In the genomic region with DNA sequence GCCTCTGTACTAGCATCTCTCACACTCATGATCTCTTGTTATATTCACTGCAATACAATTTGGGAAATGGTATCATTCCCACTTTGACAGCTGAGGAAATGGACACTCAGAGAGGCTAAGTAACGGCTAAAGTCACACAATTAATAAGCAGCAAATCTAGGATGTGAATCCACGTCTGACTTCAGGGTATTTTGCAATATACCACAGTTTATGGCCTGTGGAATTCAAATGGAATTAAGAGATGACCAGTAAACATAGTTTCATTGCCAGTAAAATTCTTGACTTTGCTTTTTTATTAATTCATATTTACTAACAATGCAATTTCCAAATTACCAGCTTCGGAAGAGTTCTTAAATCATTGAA, we compare ENCODE assay signal across 16 cellular contexts.
DNase-seq lines count a peak whose midpoint lies in the region; ATAC-seq and TF ChIP-seq lines count a peak whose summit lies in the region.
"Had no signal": no experiment of that assay in that cellular context is flagged by ENCODE, and none has a peak within 500 bp of the region (broad histone marks: within the 10 kb centered on the region; RNA-seq: fewer than 3 reads in every experiment).

No MANE protein-coding gene starts in this region.

- H3K27me3 ChIP-seq in heart left ventricle = no peaks in the 10 kb centered on the region
- H3K27me3 ChIP-seq in adipocyte (replicated peaks; ENCODE audit: control insufficient read depth, insufficient read depth, low read length) = no peaks in the 10 kb centered on the region
- no peaks in the 10 kb centered on the region for H3K27me3 ChIP-seq in uterus
- H3K27me3 ChIP-seq: SJCRH30 had no signal

- peak overlapping the region; percentile 3 for H3K9ac ChIP-seq in adipocyte (ENCODE audit: low read length)

- no peak for ATAC-seq in heart left ventricle
- no peak for ATAC-seq in left ventricle myocardium superior
- ATAC-seq: GM23338; stimulated activated naive CD8-positive, alpha-beta T cell treated with anti-CD3 and anti-CD28 coated beads, Interleukin-15, Interleukin-2, amounts not matched to agents 100 U/mL and 50 U/mL, for 24 hours had no signal

- intact Hi-C loops in heart left ventricle (cut with DNase I) (no loop called here), left ventricle myocardium superior (cut with micrococcal nuclease) (no loop called here), uterus (cut with DNase I; ENCODE audit: low total_unique reads) (no loop called here)

- TF ChIP-seq POLR2A in heart left ventricle (IDR thresholded peaks at IDR 0.05) (no peak), uterus (IDR thresholded peaks at IDR 0.05) (no peak)

- WGBS in heart left ventricle, 4 donors = 72 to 81% (median 76%) methylated on average over 3 of the region's 3 CpGs

- H3K9me3 ChIP-seq in heart left ventricle = no peaks in the 10 kb centered on the region
- no peaks in the 10 kb centered on the region for H3K9me3 ChIP-seq in adipocyte (ENCODE audit: control insufficient read depth, low read length)
- no peaks in the 10 kb centered on the region for H3K9me3 ChIP-seq in uterus
- H3K9me3 ChIP-seq: SJCRH30 had no signal

- DNase-seq in heart left ventricle (no peak), left ventricle myocardium superior (no peak), adipocyte (ENCODE audit: low read depth) (peak; percentile 56), iris pigment epithelial cell (ENCODE audit: low read depth) (peak; percentile 82), uterus (no peak), AML-193 (lab: John Stamatoyannopoulos, UW) (no peak), NCI-H345 (lab: John Stamatoyannopoulos, UW) (no peak)
- DNase-seq in stimulated activated CD4-positive, alpha-beta T cell treated with anti-CD3 and anti-CD28 coated beads, Interleukin-1b, Interleukin-23, amount 100 ng/mL, for 48 hours = no peak
- DNase-seq: activated effector memory CD4-positive, alpha-beta T cell treated with Interleukin-2 at 50 U/mL for 16 hours; MV-4-11; NCI-H2171; SJCRH30; stimulated activated naive CD8-positive, alpha-beta T cell treated with anti-CD3 and anti-CD28 coated beads, Interleukin-15, Interleukin-2, amounts not matched to agents 100 U/mL and 50 U/mL, for 24 hours had no signal

- peak overlapping the region in 10 of 12 donors; percentile 13 to 100 (median 54) for H3K27ac ChIP-seq in heart left ventricle
- H3K27ac ChIP-seq in uterus = peak overlapping the region; percentile 35 to 68
- H3K27ac ChIP-seq: SJCRH30 had no signal

- H3K4me1 ChIP-seq in heart left ventricle (peaks cover 0 to 56% (median 21%) of the 10 kb centered on the region in 12 donors), adipocyte (ENCODE audit: control insufficient read depth, insufficient read depth, low read length) (peaks cover 38% of the 10 kb centered on the region), uterus (peaks cover 0 to 8% of the 10 kb centered on the region in 2 donors)
- H3K4me1 ChIP-seq: SJCRH30 had no signal

- H3K4me3 ChIP-seq in heart left ventricle (no peak overlapping the region), adipocyte (ENCODE audit: low read length) (no peak overlapping the region), uterus (no peak overlapping the region)
- H3K4me3 ChIP-seq: GM23338, lung, SJCRH30, skin epidermis had no signal

- H3K36me3 ChIP-seq in heart left ventricle (no peaks in the 10 kb centered on the region), adipocyte (ENCODE audit: control insufficient read depth, insufficient read depth, low read length, severe bottlenecking) (no peaks in the 10 kb centered on the region), uterus (no peaks in the 10 kb centered on the region)
- H3K36me3 ChIP-seq: SJCRH30 had no signal

- TF ChIP-seq CTCF in heart left ventricle (IDR thresholded peaks at IDR 0.05) (no peak), uterus (IDR thresholded peaks at IDR 0.05) (no peak)

Comparison
In these comparisons a context has a peak if more than half of its experiments do, and no peak if none do; other contexts are left out.
1. DNase-seq: peak in adipocyte (single experiment) and iris pigment epithelial cell (single experiment); none in heart left ventricle (0 of 5), left ventricle myocardium superior (single experiment), uterus (0 of 2), AML-193 (0 of 2), stimulated activated CD4-positive, alpha-beta T cell treated with anti-CD3 and anti-CD28 coated beads, Interleukin-1b, Interleukin-23, amount 100 ng/mL, for 48 hours (single experiment) and NCI-H345 (single experiment).